10 cellular contexts compared by ENCODE assay signal in genomic region chr19:6768236-6768785, GRCh38. TPM values are rescaled to one million over a fixed set of nuclear protein-coding genes. Genes with fewer than 3 reads are reported as not detected.
A peak's percentile ranks its signal among the peaks of the same experiment; 100 is the strongest.
DNase-seq lines count a peak whose midpoint lies in the region; ATAC-seq and TF ChIP-seq lines count a peak whose summit lies in the region.
"Had no signal": no experiment of that assay in that cellular context is flagged by ENCODE, and none has a peak within 500 bp of the region (broad histone marks: within the 10 kb centered on the region; RNA-seq: fewer than 3 reads in every experiment).

No MANE protein-coding gene starts in this region.

- no peak overlapping the region for H3K27ac ChIP-seq in iPS-18a (ENCODE audit: low read length)
- H3K27ac ChIP-seq in thymus (ENCODE audit: low read depth) = peak overlapping the region; percentile 86

- WGBS in thymus = 66% methylated on average over 8 of the region's 8 CpGs

- H3K27me3 Mint-ChIP-seq in activated T-cell treated with anti-CD3 and anti-CD28 coated beads, Interleukin-2, amount 50 U/mL, for 24 hours = no peaks in the 10 kb centered on the region
- no peaks in the 10 kb centered on the region for H3K27me3 Mint-ChIP-seq in activated CD8-positive, alpha-beta T cell treated with anti-CD3 and anti-CD28 coated beads for 36 hours

- no peak for ATAC-seq in activated CD8-positive, alpha-beta T cell treated with anti-CD3 and anti-CD28 coated beads for 36 hours

- H3K36me3 ChIP-seq in iPS-18a (ENCODE audit: control insufficient read depth, low read depth, low read length) = no peaks in the 10 kb centered on the region
- H3K36me3 ChIP-seq in thymus (ENCODE audit: control insufficient read depth, insufficient read depth) = no peaks in the 10 kb centered on the region
- H3K36me3 ChIP-seq: thyroid gland had no signal

- intact Hi-C loops in activated CD8-positive, alpha-beta T cell treated with anti-CD3 and anti-CD28 coated beads for 36 hours (cut with micrococcal nuclease) = loop anchor here (5.0 to 10.0 kb wide), 2 partner anchors 34 to 96 kb away; no protein-coding TSS in a partner anchor

- H3K27ac Mint-ChIP-seq in activated T-cell treated with anti-CD3 and anti-CD28 coated beads, Interleukin-2, amount 50 U/mL, for 24 hours = peak overlapping the region; percentile 97
- peak overlapping the region; percentile 94 for H3K27ac Mint-ChIP-seq in activated CD8-positive, alpha-beta T cell treated with anti-CD3 and anti-CD28 coated beads for 36 hours

- no peak for DNase-seq in activated T-cell treated with anti-CD3 and anti-CD28 coated beads, Interleukin-2, amount 50 U/mL, for 24 hours
- no peak for DNase-seq in activated T-cell treated with anti-CD3 and anti-CD28 coated beads, Interleukin-2, amount 50 U/mL, for 48 hours
- DNase-seq in activated CD8-positive, alpha-beta T cell treated with anti-CD3 and anti-CD28 coated beads for 36 hours = peak; percentile 33
- no peak for DNase-seq in Ammon's horn (ENCODE audit: low spot score)
- DNase-seq in SIG-M5 (lab: John Stamatoyannopoulos, UW) = no peak
- DNase-seq in H4 (ENCODE audit: low spot score) = no peak
- DNase-seq: thyroid gland had no signal

- peaks cover 14% of the 10 kb centered on the region for H3K27me3 ChIP-seq in iPS-18a (ENCODE audit: control insufficient read depth, insufficient read depth, low read length)
- H3K27me3 ChIP-seq in thymus (ENCODE audit: control insufficient read depth, insufficient read depth) = no peaks in the 10 kb centered on the region
- H3K27me3 ChIP-seq: thyroid gland had no signal

- POLR2A ChIA-PET in activated CD8-positive, alpha-beta T cell treated with anti-CD3 and anti-CD28 coated beads for 36 hours (lab: Charles Lee) = interaction anchor here (0.9 to 1.5 kb wide), 6 partner anchors 10 to 94 kb away, joined by 3 to 7 read pairs (median 4); no protein-coding TSS in a partner anchor

- H3K36me3 Mint-ChIP-seq in activated T-cell treated with anti-CD3 and anti-CD28 coated beads, Interleukin-2, amount 50 U/mL, for 24 hours (ENCODE audit: low read depth) = peaks cover 23% of the 10 kb centered on the region
- H3K36me3 Mint-ChIP-seq in activated CD8-positive, alpha-beta T cell treated with anti-CD3 and anti-CD28 coated beads for 36 hours (ENCODE audit: low read depth) = peaks cover under 1% of the 10 kb centered on the region

- peaks cover 16% of the 10 kb centered on the region for H3K4me1 ChIP-seq in iPS-18a (ENCODE audit: control insufficient read depth, low read depth, low read length)
- peaks cover 11% of the 10 kb centered on the region for H3K4me1 ChIP-seq in thymus (ENCODE audit: control insufficient read depth, insufficient read depth, low read length)

- no peak for TF ChIP-seq CTCF in activated CD8-positive, alpha-beta T cell treated with anti-CD3 and anti-CD28 coated beads for 36 hours (IDR thresholded peaks at IDR 0.05)

- no peaks in the 10 kb centered on the region for H3K9me3 Mint-ChIP-seq in activated T-cell treated with anti-CD3 and anti-CD28 coated beads, Interleukin-2, amount 50 U/mL, for 24 hours
- no peaks in the 10 kb centered on the region for H3K9me3 Mint-ChIP-seq in activated CD8-positive, alpha-beta T cell treated with anti-CD3 and anti-CD28 coated beads for 36 hours

- H3K4me3 Mint-ChIP-seq in activated T-cell treated with anti-CD3 and anti-CD28 coated beads, Interleukin-2, amount 50 U/mL, for 24 hours = peak overlapping the region; percentile 87
- peak overlapping the region; percentile 93 for H3K4me3 Mint-ChIP-seq in activated CD8-positive, alpha-beta T cell treated with anti-CD3 and anti-CD28 coated beads for 36 hours

- H3K4me1 Mint-ChIP-seq in activated T-cell treated with anti-CD3 and anti-CD28 coated beads, Interleukin-2, amount 50 U/mL, for 24 hours (ENCODE audit: low read depth) = peaks cover 51% of the 10 kb centered on the region
- peaks cover 35% of the 10 kb centered on the region for H3K4me1 Mint-ChIP-seq in activated CD8-positive, alpha-beta T cell treated with anti-CD3 and anti-CD28 coated beads for 36 hours (ENCODE audit: low read depth)

- no peak overlapping the region for H3K9ac ChIP-seq in iPS-18a (ENCODE audit: low read length)

- no peaks in the 10 kb centered on the region for H3K9me3 ChIP-seq in iPS-18a (ENCODE audit: control insufficient read depth, low read depth, low read length)
- H3K9me3 ChIP-seq in thymus (ENCODE audit: control insufficient read depth) = no peaks in the 10 kb centered on the region
- H3K9me3 ChIP-seq: thyroid gland had no signal

- H3K4me3 ChIP-seq in iPS-18a (ENCODE audit: low read length) (peak overlapping the region; percentile 82), thymus (ENCODE audit: low read length) (peak overlapping the region; percentile 73)

- CTCF ChIA-PET in activated CD8-positive, alpha-beta T cell treated with anti-CD3 and anti-CD28 coated beads for 36 hours (lab: Charles Lee) = interaction anchor here (0.9 to 3.0 kb wide), 5 partner anchors 13 to 95 kb away, joined by 3 to 19 read pairs (median 4); partner anchors contain the start of gene GPR108

RNA-seq across cellular contexts. Expression of gene SH2D3A, which starts 1.1 kb away (rescaled TPM):
- 10 to 100 TPM; 20.6 to 20.9 TPM for total RNA-seq in activated CD8-positive, alpha-beta T cell treated with anti-CD3 and anti-CD28 coated beads for 36 hours
- 18.8 TPM for polyA plus RNA-seq in thymus
- not detected in 2 replicates for total RNA-seq in H4 (2014; rRNA removed; shearing (Covaris generic))
- polyA plus RNA-seq: AG04450 had no signal

RNA-seq across cellular contexts. Expression of gene VAV1, which starts 4.2 kb away (rescaled TPM):
- total RNA-seq in activated CD8-positive, alpha-beta T cell treated with anti-CD3 and anti-CD28 coated beads for 36 hours = 10 to 100 TPM; 61.7 to 65.4 TPM
- 42.2 TPM for polyA plus RNA-seq in thymus
- total RNA-seq in H4 (2014; rRNA removed; shearing (Covaris generic)) = 0.06 TPM in 1 of 2 replicates, not detected in the other
- polyA plus RNA-seq: AG04450 had no signal

RNA-seq across cellular contexts. Expression of gene TRIP10, which starts 28.8 kb away (rescaled TPM):
- total RNA-seq in activated CD8-positive, alpha-beta T cell treated with anti-CD3 and anti-CD28 coated beads for 36 hours = 10 to 100 TPM; 33.8 to 34.3 TPM
- polyA plus RNA-seq in thymus = 52.2 TPM
- 29.5 and 91.7 TPM in 2 replicates for total RNA-seq in H4 (2014; rRNA removed; shearing (Covaris generic))

RNA-seq across cellular contexts. Expression of gene GPR108, which starts 30.9 kb away (rescaled TPM):
- 10 to 100 TPM; 58.2 to 64.8 TPM for total RNA-seq in activated CD8-positive, alpha-beta T cell treated with anti-CD3 and anti-CD28 coated beads for 36 hours
- 106 TPM for polyA plus RNA-seq in thymus
- 65.4 and 81.8 TPM in 2 replicates for total RNA-seq in H4 (2014; rRNA removed; shearing (Covaris generic))

RNA-seq across cellular contexts. Expression of gene C3, which starts 47.9 kb away (rescaled TPM):
- total RNA-seq in activated CD8-positive, alpha-beta T cell treated with anti-CD3 and anti-CD28 coated beads for 36 hours = 1 to 10 TPM in 1 of 2 experiments, under 1 TPM in 1; 0.34 to 1.1 TPM
- 311 TPM for polyA plus RNA-seq in thymus
- total RNA-seq in H4 (2014; rRNA removed; shearing (Covaris generic)) = 4.7 and 9.1 TPM in 2 replicates

Comparison
In these comparisons a context has a peak if more than half of its experiments do, and no peak if none do; other contexts are left out.
1. RNA of gene SH2D3A, which starts 1.1 kb away (total RNA-seq): 20.6 to 20.9 TPM in activated CD8-positive, alpha-beta T cell treated with anti-CD3 and anti-CD28 coated beads for 36 hours; not detected in H4; every median in the first group is over 10 times any median in the second.
2. RNA of gene VAV1, which starts 4.2 kb away (total RNA-seq): 61.7 to 65.4 TPM in activated CD8-positive, alpha-beta T cell treated with anti-CD3 and anti-CD28 coated beads for 36 hours; 0.06 TPM in H4; every median in the first group is over 10 times any median in the second.